9 cellular contexts compared by ENCODE assay signal in genomic region chr14:77086017-77086727, GRCh38. TPM values are rescaled to one million over a fixed set of nuclear protein-coding genes. Genes with fewer than 3 reads are reported as not detected.
DNase-seq lines count a peak whose midpoint lies in the region; ATAC-seq and TF ChIP-seq lines count a peak whose summit lies in the region.
"Had no signal": no experiment of that assay in that cellular context is flagged by ENCODE, and none has a peak within 500 bp of the region (broad histone marks: within the 10 kb centered on the region; RNA-seq: fewer than 3 reads in every experiment).

No MANE protein-coding gene starts in this region.

- DNase-seq in AG10803 (ENCODE audit: low read depth) (peak; percentile 60), LNCaP clone FGC (ENCODE audit: low read depth) (peak; percentile 47), fibroblast of pulmonary artery (ENCODE audit: low read depth) (peak; percentile 66), NCI-H1092 (lab: John Stamatoyannopoulos, UW) (no peak), NOMO-1 (lab: John Stamatoyannopoulos, UW; ENCODE audit: unreplicated experiment in 2 of 2) (no peak), immature natural killer cell (no peak), OCI-M2 (lab: John Stamatoyannopoulos, UW; ENCODE audit: unreplicated experiment) (no peak)
- DNase-seq: NCI-H1436 treated with DMSO at 0.1 percent for 48 hours had no signal

- ATAC-seq in GM18861 (IDR thresholded peaks at IDR 0.05; ENCODE audit: unreplicated experiment): peak; percentile 46

- H3K36me3 Mint-ChIP-seq in immature natural killer cell: peaks cover 0 to under 1% (median 0%) of the 10 kb centered on the region in 3 donors

- H3K4me3 Mint-ChIP-seq in immature natural killer cell: no peak overlapping the region

- H3K27me3 Mint-ChIP-seq in immature natural killer cell (ENCODE audit: low read depth in 3 of 3): peaks cover 0 to 7% (median 2%) of the 10 kb centered on the region in 3 donors

- H3K4me3 ChIP-seq in AG10803 (ENCODE audit: low read length) (no peak overlapping the region), LNCaP clone FGC (ENCODE audit: low read depth, low read length) (no peak overlapping the region), fibroblast of pulmonary artery (replicated peaks; ENCODE audit: low read depth, low read length) (no peak overlapping the region)

- no peak overlapping the region for H3K27ac Mint-ChIP-seq in immature natural killer cell

- peaks cover 0 to 6% (median 1%) of the 10 kb centered on the region in 6 donors for H3K9me3 Mint-ChIP-seq in immature natural killer cell

- no peak for TF ChIP-seq CTCF in AG10803 (conservative IDR thresholded peaks at IDR 0.05; ENCODE audit: low read length)
- TF ChIP-seq CTCF in LNCaP clone FGC (IDR thresholded peaks at IDR 0.05; ENCODE audit: control insufficient read depth, extremely low read depth, insufficient read depth): no peak
- TF ChIP-seq CTCF in fibroblast of pulmonary artery (IDR thresholded peaks at IDR 0.05; ENCODE audit: low read length, missing control alignments): no peak

- H3K4me1 Mint-ChIP-seq in immature natural killer cell: no peaks in the 10 kb centered on the region

RNA-seq across cellular contexts. Expression of gene CIPC, which starts 11.9 kb away (rescaled TPM):
- 1 to 10 TPM; 2.0 to 6.7 (median 3.2) TPM for polyA plus RNA-seq in immature natural killer cell

RNA-seq across cellular contexts. Expression of gene ZDHHC22, which starts 55.4 kb away (rescaled TPM):
- not detected for polyA plus RNA-seq in immature natural killer cell

RNA-seq across cellular contexts. Expression of gene IRF2BPL, which starts 57.7 kb away (rescaled TPM):
- polyA plus RNA-seq in immature natural killer cell: 10 to 100 TPM in 1 of 3 donors, 1 to 10 TPM in 2; 3.5 to 11.1 (median 3.6) TPM

Comparison
In these comparisons a context has a peak if more than half of its experiments do, and no peak if none do; other contexts are left out.
1. DNase-seq: peak in AG10803 (single experiment), LNCaP clone FGC (single experiment) and fibroblast of pulmonary artery (single experiment); none in NCI-H1092 (single experiment), NOMO-1 (0 of 2), immature natural killer cell (0 of 3) and OCI-M2 (single experiment).